In genomic region chr12:10756194-10756593, GRCh38 we compare ENCODE assay signal across 9 cellular contexts. TPM values are rescaled to one million over a fixed set of nuclear protein-coding genes. Genes with fewer than 3 reads are reported as not detected.
"Had no signal": no experiment of that assay in that cellular context is flagged by ENCODE, and none has a peak within 500 bp of the region (broad histone marks: within the 10 kb centered on the region; RNA-seq: fewer than 3 reads in every experiment).

No MANE protein-coding gene starts in this region.

- H3K4me3 ChIP-seq: GM12878 had no signal

- ATAC-seq: GM12878 had no signal

- DNase-seq: GDM1, GF-D8 had no signal

- FAIRE-seq: G401.6, GM12878, GM12891, GM12892, GM18507, GM19239 had no signal

RNA-seq across cellular contexts. Expression of gene TAS2R7, which starts 46.2 kb away (rescaled TPM):
- total RNA-seq: G401, GM12878 had no signal
- polyA plus RNA-seq: GM12878 had no signal

RNA-seq across cellular contexts. Expression of gene TAS2R8, which starts 50.9 kb away (rescaled TPM):
- total RNA-seq: G401, GM12878 had no signal
- polyA plus RNA-seq: GM12878 had no signal

RNA-seq across cellular contexts. Expression of gene TAS2R9, which starts 53.8 kb away (rescaled TPM):
- total RNA-seq: G401 had no signal
